2 cellular contexts compared by ENCODE assay signal in the genomic region with DNA sequence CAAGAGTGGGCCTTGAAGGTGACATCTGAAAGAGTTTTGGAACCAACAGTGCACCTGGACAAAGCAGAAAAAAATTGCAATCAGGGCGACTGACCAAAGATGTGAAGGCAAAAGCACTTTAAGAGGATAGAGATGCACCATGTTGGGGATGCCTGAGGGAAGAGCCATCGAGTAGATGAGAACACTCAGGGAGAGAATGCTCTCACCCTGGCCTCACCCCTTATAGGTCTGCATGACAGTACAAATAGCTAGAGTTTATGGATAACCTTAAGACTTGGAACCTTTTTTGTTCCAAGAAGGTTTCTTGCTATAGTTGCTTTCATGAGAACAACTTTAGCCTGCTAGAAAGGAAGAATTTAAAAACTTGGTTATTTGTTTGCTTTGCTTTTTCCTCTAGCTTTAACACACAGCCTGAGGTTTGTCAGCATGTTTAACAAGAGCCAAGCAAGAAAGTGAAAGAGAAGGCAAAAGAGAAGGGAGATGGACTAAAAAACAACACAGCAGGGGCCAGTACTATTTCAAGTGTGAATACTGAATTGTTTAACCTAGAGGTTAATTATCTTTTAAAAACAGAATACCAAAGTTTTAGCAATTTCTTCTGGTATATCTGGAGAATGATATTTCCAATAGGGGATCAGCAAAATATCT.
TF ChIP-seq lines count a peak whose summit lies in the region.

No MANE protein-coding gene starts in this region.

TF ChIP-seq in GM23338, 12 proteins besides CTCF, POLR2A, EP300 and RAD21 (continues in another document):
- TF ChIP-seq STAT1 (IDR thresholded peaks at IDR 0.05; ENCODE audit: unreplicated experiment) (no peak), EZH2 (IDR thresholded peaks at IDR 0.05; ENCODE audit: low read depth, unreplicated experiment) (no peak), ZNF331 (CRISPR knock-in tag; IDR thresholded peaks at IDR 0.05; ENCODE audit: low read depth) (no peak), ZNF114 (CRISPR knock-in tag; IDR thresholded peaks at IDR 0.05) (no peak), POLR2AphosphoS5 (IDR thresholded peaks at IDR 0.05; ENCODE audit: low read depth) (no peak)
- TF ChIP-seq, protein P1, sequence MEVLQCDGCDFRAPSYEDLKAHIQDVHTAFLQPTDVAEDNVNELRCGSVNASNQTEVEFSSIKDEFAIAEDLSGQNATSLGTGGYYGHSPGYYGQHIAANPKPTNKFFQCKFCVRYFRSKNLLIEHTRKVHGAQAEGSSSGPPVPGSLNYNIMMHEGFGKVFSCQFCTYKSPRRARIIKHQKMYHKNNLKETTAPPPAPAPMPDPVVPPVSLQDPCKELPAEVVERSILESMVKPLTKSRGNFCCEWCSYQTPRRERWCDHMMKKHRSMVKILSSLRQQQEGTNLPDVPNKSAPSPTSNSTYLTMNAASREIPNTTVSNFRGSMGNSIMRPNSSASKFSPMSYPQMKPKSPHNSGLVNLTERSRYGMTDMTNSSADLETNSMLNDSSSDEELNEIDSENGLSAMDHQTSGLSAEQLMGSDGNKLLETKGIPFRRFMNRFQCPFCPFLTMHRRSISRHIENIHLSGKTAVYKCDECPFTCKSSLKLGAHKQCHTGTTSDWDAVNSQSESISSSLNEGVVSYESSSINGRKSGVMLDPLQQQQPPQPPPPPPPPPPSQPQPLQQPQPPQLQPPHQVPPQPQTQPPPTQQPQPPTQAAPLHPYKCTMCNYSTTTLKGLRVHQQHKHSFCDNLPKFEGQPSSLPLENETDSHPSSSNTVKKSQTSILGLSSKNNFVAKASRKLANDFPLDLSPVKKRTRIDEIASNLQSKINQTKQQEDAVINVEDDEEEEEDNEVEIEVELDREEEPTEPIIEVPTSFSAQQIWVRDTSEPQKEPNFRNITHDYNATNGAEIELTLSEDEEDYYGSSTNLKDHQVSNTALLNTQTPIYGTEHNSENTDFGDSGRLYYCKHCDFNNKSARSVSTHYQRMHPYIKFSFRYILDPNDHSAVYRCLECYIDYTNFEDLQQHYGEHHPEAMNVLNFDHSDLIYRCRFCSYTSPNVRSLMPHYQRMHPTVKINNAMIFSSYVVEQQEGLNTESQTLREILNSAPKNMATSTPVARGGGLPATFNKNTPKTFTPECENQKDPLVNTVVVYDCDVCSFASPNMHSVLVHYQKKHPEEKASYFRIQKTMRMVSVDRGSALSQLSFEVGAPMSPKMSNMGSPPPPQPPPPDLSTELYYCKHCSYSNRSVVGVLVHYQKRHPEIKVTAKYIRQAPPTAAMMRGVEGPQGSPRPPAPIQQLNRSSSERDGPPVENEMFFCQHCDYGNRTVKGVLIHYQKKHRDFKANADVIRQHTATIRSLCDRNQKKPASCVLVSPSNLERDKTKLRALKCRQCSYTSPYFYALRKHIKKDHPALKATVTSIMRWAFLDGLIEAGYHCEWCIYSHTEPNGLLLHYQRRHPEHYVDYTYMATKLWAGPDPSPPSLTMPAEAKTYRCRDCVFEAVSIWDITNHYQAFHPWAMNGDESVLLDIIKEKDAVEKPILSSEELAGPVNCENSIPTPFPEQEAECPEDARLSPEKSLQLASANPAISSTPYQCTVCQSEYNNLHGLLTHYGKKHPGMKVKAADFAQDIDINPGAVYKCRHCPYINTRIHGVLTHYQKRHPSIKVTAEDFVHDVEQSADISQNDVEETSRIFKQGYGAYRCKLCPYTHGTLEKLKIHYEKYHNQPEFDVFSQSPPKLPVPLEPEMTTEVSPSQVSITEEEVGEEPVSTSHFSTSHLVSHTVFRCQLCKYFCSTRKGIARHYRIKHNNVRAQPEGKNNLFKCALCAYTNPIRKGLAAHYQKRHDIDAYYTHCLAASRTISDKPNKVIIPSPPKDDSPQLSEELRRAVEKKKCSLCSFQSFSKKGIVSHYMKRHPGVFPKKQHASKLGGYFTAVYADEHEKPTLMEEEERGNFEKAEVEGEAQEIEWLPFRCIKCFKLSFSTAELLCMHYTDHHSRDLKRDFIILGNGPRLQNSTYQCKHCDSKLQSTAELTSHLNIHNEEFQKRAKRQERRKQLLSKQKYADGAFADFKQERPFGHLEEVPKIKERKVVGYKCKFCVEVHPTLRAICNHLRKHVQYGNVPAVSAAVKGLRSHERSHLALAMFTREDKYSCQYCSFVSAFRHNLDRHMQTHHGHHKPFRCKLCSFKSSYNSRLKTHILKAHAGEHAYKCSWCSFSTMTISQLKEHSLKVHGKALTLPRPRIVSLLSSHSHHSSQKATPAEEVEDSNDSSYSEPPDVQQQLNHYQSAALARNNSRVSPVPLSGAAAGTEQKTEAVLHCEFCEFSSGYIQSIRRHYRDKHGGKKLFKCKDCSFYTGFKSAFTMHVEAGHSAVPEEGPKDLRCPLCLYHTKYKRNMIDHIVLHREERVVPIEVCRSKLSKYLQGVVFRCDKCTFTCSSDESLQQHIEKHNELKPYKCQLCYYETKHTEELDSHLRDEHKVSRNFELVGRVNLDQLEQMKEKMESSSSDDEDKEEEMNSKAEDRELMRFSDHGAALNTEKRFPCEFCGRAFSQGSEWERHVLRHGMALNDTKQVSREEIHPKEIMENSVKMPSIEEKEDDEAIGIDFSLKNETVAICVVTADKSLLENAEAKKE (CRISPR knock-in tag; IDR thresholded peaks at IDR 0.05) = no peak
- TF ChIP-seq, protein P2, sequence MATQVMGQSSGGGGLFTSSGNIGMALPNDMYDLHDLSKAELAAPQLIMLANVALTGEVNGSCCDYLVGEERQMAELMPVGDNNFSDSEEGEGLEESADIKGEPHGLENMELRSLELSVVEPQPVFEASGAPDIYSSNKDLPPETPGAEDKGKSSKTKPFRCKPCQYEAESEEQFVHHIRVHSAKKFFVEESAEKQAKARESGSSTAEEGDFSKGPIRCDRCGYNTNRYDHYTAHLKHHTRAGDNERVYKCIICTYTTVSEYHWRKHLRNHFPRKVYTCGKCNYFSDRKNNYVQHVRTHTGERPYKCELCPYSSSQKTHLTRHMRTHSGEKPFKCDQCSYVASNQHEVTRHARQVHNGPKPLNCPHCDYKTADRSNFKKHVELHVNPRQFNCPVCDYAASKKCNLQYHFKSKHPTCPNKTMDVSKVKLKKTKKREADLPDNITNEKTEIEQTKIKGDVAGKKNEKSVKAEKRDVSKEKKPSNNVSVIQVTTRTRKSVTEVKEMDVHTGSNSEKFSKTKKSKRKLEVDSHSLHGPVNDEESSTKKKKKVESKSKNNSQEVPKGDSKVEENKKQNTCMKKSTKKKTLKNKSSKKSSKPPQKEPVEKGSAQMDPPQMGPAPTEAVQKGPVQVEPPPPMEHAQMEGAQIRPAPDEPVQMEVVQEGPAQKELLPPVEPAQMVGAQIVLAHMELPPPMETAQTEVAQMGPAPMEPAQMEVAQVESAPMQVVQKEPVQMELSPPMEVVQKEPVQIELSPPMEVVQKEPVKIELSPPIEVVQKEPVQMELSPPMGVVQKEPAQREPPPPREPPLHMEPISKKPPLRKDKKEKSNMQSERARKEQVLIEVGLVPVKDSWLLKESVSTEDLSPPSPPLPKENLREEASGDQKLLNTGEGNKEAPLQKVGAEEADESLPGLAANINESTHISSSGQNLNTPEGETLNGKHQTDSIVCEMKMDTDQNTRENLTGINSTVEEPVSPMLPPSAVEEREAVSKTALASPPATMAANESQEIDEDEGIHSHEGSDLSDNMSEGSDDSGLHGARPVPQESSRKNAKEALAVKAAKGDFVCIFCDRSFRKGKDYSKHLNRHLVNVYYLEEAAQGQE (IDR thresholded peaks at IDR 0.05; ENCODE audit: unreplicated experiment) = no peak
- TF ChIP-seq, protein P3, sequence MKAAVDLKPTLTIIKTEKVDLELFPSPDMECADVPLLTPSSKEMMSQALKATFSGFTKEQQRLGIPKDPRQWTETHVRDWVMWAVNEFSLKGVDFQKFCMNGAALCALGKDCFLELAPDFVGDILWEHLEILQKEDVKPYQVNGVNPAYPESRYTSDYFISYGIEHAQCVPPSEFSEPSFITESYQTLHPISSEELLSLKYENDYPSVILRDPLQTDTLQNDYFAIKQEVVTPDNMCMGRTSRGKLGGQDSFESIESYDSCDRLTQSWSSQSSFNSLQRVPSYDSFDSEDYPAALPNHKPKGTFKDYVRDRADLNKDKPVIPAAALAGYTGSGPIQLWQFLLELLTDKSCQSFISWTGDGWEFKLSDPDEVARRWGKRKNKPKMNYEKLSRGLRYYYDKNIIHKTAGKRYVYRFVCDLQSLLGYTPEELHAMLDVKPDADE (IDR thresholded peaks at IDR 0.05) = no peak

TF ChIP-seq in IMR-90, 13 proteins besides CTCF, POLR2A, EP300 and RAD21:
- no peak for TF ChIP-seq CEBPB (IDR thresholded peaks at IDR 0.05; ENCODE audit: low read depth, low read length)
- TF ChIP-seq, protein P4, sequence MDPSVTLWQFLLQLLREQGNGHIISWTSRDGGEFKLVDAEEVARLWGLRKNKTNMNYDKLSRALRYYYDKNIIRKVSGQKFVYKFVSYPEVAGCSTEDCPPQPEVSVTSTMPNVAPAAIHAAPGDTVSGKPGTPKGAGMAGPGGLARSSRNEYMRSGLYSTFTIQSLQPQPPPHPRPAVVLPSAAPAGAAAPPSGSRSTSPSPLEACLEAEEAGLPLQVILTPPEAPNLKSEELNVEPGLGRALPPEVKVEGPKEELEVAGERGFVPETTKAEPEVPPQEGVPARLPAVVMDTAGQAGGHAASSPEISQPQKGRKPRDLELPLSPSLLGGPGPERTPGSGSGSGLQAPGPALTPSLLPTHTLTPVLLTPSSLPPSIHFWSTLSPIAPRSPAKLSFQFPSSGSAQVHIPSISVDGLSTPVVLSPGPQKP (IDR thresholded peaks at IDR 0.05; ENCODE audit: borderline replicate concordance, low read depth, low read length) = no peak
